Comparison of ENCODE assay signal across 1 cellular context in genomic region chr21:41851090-41851790, GRCh38.
TF ChIP-seq lines count a peak whose summit lies in the region.

No MANE protein-coding gene starts in this region.

TF ChIP-seq in WTC11, 78 proteins besides CTCF, POLR2A, EP300 and RAD21 (continued from another document):
- no peak for TF ChIP-seq IRF1 (CRISPR knock-in tag; IDR thresholded peaks at IDR 0.05)
- TF ChIP-seq NR2C2 (CRISPR knock-in tag; IDR thresholded peaks at IDR 0.05), result no peak
- no peak for TF ChIP-seq ZBTB21 (CRISPR knock-in tag; IDR thresholded peaks at IDR 0.05; ENCODE audit: borderline replicate concordance)
- no peak for TF ChIP-seq ZNF532 (CRISPR knock-in tag; IDR thresholded peaks at IDR 0.05; ENCODE audit: borderline replicate concordance)
- TF ChIP-seq JAZF1 (CRISPR knock-in tag; IDR thresholded peaks at IDR 0.05), result no peak
- no peak for TF ChIP-seq FOXJ3 (CRISPR knock-in tag; IDR thresholded peaks at IDR 0.05; ENCODE audit: borderline replicate concordance)
- TF ChIP-seq ETV6 (CRISPR knock-in tag; IDR thresholded peaks at IDR 0.05), result no peak
- TF ChIP-seq GABPB1 (CRISPR knock-in tag; IDR thresholded peaks at IDR 0.05), result no peak
- TF ChIP-seq ZNF121 (CRISPR knock-in tag; IDR thresholded peaks at IDR 0.05), result no peak
- no peak for TF ChIP-seq USF2 (CRISPR knock-in tag; IDR thresholded peaks at IDR 0.05)
- TF ChIP-seq CBFB (CRISPR knock-in tag; IDR thresholded peaks at IDR 0.05; ENCODE audit: low read depth), result no peak
- no peak for TF ChIP-seq ZNF263 (CRISPR knock-in tag; IDR thresholded peaks at IDR 0.05; ENCODE audit: low read depth)
- TF ChIP-seq NFATC4 (CRISPR knock-in tag; IDR thresholded peaks at IDR 0.05), result no peak
